Comparison of ENCODE assay signal across 19 cellular contexts in the genomic region with DNA sequence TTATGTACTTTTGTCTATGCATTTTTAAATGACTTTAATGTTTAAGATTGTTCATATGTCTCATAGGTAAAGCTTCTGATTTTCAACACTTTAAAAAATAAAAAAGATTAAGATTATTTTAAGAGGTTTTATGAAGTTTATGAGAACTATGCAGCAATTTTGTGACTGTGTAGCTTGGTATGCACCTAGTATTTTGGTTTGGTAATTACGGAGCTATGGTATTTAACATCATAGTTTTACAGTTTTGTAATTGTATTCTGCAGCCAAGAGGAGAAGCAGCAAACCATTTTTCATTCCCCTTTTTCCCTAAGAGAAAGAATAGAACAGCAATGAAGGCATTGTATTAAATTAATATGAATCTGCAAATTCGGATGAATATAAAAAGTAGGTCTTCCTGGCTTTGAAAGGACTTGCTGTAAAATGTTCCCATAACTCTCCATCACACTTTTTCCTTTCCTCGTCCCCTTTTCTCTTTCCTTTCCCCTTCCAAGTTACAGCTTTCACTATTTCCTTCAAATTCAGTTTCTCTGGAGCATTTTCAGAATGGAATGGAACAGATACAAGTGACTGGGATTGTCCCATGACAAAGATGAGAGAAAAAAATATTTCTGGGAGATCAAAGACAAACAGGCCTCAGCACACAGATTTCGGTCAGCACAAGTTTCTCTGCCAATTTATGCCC. TPM values are rescaled to one million over a fixed set of nuclear protein-coding genes. Genes with fewer than 3 reads are reported as not detected.
DNase-seq lines count a peak whose midpoint lies in the region; ATAC-seq and TF ChIP-seq lines count a peak whose summit lies in the region.
"Had no signal": no experiment of that assay in that cellular context is flagged by ENCODE, and none has a peak within 500 bp of the region (broad histone marks: within the 10 kb centered on the region; RNA-seq: fewer than 3 reads in every experiment).

No MANE protein-coding gene starts in this region.

- peak overlapping the region; percentile 91 for H3K27ac ChIP-seq in AG04450 (ENCODE audit: low read depth, low read length)
- H3K27ac ChIP-seq in esophagus squamous epithelium = peak overlapping the region in 3 of 4 donors; percentile 19 to 50 (median 31)
- peak overlapping the region; percentile 86 for H3K27ac ChIP-seq in psoas muscle
- H3K27ac ChIP-seq: BLaER1, upper lobe of left lung had no signal

- CTCF ChIA-PET in AG04450 (lab: Charles Lee) = interaction anchor here (1.0 to 1.8 kb wide), 2 partner anchors 21 to 324 kb away, joined by 4 to 5 read pairs; no protein-coding TSS in a partner anchor

- peak; percentile 27 for DNase-seq in AG04450 (ENCODE audit: low read depth, low spot score)
- peak; percentile 40 for DNase-seq in HS-5 (ENCODE audit: low read depth)
- no peak for DNase-seq in esophagus squamous epithelium (lab: John Stamatoyannopoulos, UW)
- no peak for DNase-seq in psoas muscle
- no peak for DNase-seq in NCI-H526 (lab: John Stamatoyannopoulos, UW)
- DNase-seq in NCI-H2196 treated with DMSO at 0.1 percent for 48 hours (lab: John Stamatoyannopoulos, UW; ENCODE audit: unreplicated experiment) = no peak
- DNase-seq in activated CD4-positive, alpha-beta T cell treated with anti-CD3 and anti-CD28 coated beads, Interleukin-2, amount 50 U/mL, for 4 hours = no peak
- no peak for DNase-seq in GM10266 (ENCODE audit: extremely low spot score)
- DNase-seq: activated CD4-positive, CD25-positive, alpha-beta regulatory T cell; activated naive CD8-positive, alpha-beta T cell treated with anti-CD3 and anti-CD28 coated beads, Interleukin-2, amount 50 U/mL, for 24 hours; activated T-cell treated with anti-CD3 and anti-CD28 coated beads, Interleukin-2, amount 50 U/mL, for 1 hour; H7; heart right ventricle; left ventricle myocardium superior; NCI-H1092; NCI-H345; PC-3; upper lobe of left lung had no signal

- TF ChIP-seq CTCF in AG04450 (IDR thresholded peaks at IDR 0.05; ENCODE audit: low read depth, low read length) (no peak), esophagus squamous epithelium (IDR thresholded peaks at IDR 0.05) (no peak), psoas muscle (IDR thresholded peaks at IDR 0.05) (no peak), GM10266 (IDR thresholded peaks at IDR 0.05; ENCODE audit: control insufficient read depth, insufficient read depth, low read depth, missing control alignments) (no peak)

- no peaks in the 10 kb centered on the region for H3K27me3 ChIP-seq in AG04450 (ENCODE audit: control insufficient read depth, insufficient read depth, low read length)
- no peaks in the 10 kb centered on the region for H3K27me3 ChIP-seq in esophagus squamous epithelium
- no peaks in the 10 kb centered on the region for H3K27me3 ChIP-seq in psoas muscle (ENCODE audit: insufficient read depth in 3 of 3, low read length in 2 of 3)
- H3K27me3 ChIP-seq: BLaER1, heart right ventricle, upper lobe of left lung had no signal

- no peaks in the 10 kb centered on the region for H3K9me3 ChIP-seq in AG04450 (ENCODE audit: control insufficient read depth, insufficient read depth, low read length)
- no peaks in the 10 kb centered on the region for H3K9me3 ChIP-seq in esophagus squamous epithelium
- H3K9me3 ChIP-seq in psoas muscle = no peaks in the 10 kb centered on the region
- H3K9me3 ChIP-seq: BLaER1, heart right ventricle, upper lobe of left lung had no signal

- H3K4me1 ChIP-seq in esophagus squamous epithelium = peaks cover 0 to 3% (median 0%) of the 10 kb centered on the region in 3 donors
- peaks cover 33% of the 10 kb centered on the region for H3K4me1 ChIP-seq in psoas muscle
- H3K4me1 ChIP-seq: upper lobe of left lung had no signal

- H3K36me3 ChIP-seq in esophagus squamous epithelium = no peaks in the 10 kb centered on the region
- no peaks in the 10 kb centered on the region for H3K36me3 ChIP-seq in psoas muscle (ENCODE audit: insufficient read depth in 1 of 2, low read depth in 1 of 2)
- H3K36me3 ChIP-seq: BLaER1, heart right ventricle, upper lobe of left lung had no signal

- TF ChIP-seq POLR2A in esophagus squamous epithelium (IDR thresholded peaks at IDR 0.05) = no peak

- no peak for ATAC-seq in psoas muscle
- ATAC-seq: activated naive CD8-positive, alpha-beta T cell treated with anti-CD3 and anti-CD28 coated beads, Interleukin-2, amount 50 U/mL, for 24 hours; heart right ventricle; left ventricle myocardium superior; PC-3 had no signal

- no peak overlapping the region for H3K4me3 ChIP-seq in AG04450 (ENCODE audit: low read depth, low read length)
- H3K4me3 ChIP-seq in esophagus squamous epithelium = no peak overlapping the region
- no peak overlapping the region for H3K4me3 ChIP-seq in psoas muscle
- H3K4me3 ChIP-seq: BLaER1, heart right ventricle, upper lobe of left lung had no signal

- 43 to 44% methylated on average over 4 of the region's 4 CpGs for WGBS in esophagus squamous epithelium, 2 donors
- WGBS in psoas muscle, 3 donors = 29 to 46% (median 38%) methylated on average over 4 of the region's 4 CpGs

- POLR2A ChIA-PET in AG04450 (lab: Yijun Ruan, JAX) = interaction anchor here (1.0 kb wide), 1 partner anchor 248 kb away, joined by 3 read pairs; no protein-coding TSS in a partner anchor

- intact Hi-C loops in esophagus squamous epithelium (cut with DNase I) = no loop called here
- intact Hi-C loops in psoas muscle (cut with DNase I) = loop anchor here in 1 of 2 donors (10.0 kb wide), 1 partner anchor 229 kb away; no protein-coding TSS in a partner anchor

RNA-seq across cellular contexts. Expression of a gene that starts 26.0 kb away (rescaled TPM):
- polyA plus RNA-seq in AG04450 (2011; rRNA removed) (2.7 and 2.8 TPM in 2 replicates), psoas muscle (under 1 TPM; 0.03 to 0.13 (median 0.10) TPM)
- 6.5 and 8.0 TPM in 2 replicates for polyA minus RNA-seq in AG04450 (2011; rRNA and poly(A)+ RNA removed)
- total RNA-seq in esophagus squamous epithelium (1 to 10 TPM in 3 of 4 donors, not detected in 1; 2.1 to 7.4 (median 2.5) TPM), psoas muscle (under 1 TPM; 0.06 to 0.64 (median 0.17) TPM)
- total RNA-seq: PC-3 had no signal

Comparison
In these comparisons a context has a peak if more than half of its experiments do, and no peak if none do; other contexts are left out.
1. DNase-seq: peak in AG04450 (single experiment) and HS-5 (single experiment); none in esophagus squamous epithelium (single experiment), psoas muscle (0 of 2), NCI-H526 (0 of 2), NCI-H2196 treated with DMSO at 0.1 percent for 48 hours (single experiment), activated CD4-positive, alpha-beta T cell treated with anti-CD3 and anti-CD28 coated beads, Interleukin-2, amount 50 U/mL, for 4 hours (0 of 2) and GM10266 (single experiment).
2. H3K27ac ChIP-seq: peak in every context shown above with its lines; median percentile 91 in AG04450; 86 in psoas muscle; 31 in esophagus squamous epithelium.